ENCODE assay signal across 12 cellular contexts in the genomic region with DNA sequence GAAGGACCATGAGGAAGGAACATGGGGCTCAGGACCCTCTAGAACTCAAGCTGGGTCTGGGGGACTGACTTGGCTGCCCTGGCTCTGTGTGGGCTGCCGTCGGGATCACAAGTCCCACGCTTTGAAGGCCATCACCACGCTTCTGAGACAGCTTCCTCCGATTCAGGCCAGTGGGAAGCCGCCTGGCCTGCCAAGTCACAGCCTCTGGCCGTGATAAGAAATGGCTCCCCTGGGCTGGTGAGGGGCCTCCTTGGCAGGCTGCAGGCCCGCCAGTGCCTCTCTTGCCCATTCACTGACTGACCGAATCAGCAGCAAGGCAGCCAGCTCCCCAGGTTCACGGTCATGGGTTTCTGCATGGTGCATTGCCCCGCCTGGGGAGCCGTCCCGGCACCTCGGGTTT. TPM values are rescaled to one million over a fixed set of nuclear protein-coding genes. Genes with fewer than 3 reads are reported as not detected.
"Had no signal": no experiment of that assay in that cellular context is flagged by ENCODE, and none has a peak within 500 bp of the region (broad histone marks: within the 10 kb centered on the region; RNA-seq: fewer than 3 reads in every experiment).

No MANE protein-coding gene starts in this region.

- H3K36me3 Mint-ChIP-seq: activated naive CD8-positive, alpha-beta T cell; immature natural killer cell had no signal

- H3K4me3 ChIP-seq: breast epithelium, esophagus muscularis mucosa, ovary, SK-N-MC, tibial artery had no signal

- H3K36me3 ChIP-seq: breast epithelium, ovary had no signal

- H3K27me3 ChIP-seq: breast epithelium, esophagus muscularis mucosa, ovary, tibial artery had no signal

- H3K27ac ChIP-seq: esophagus muscularis mucosa, SK-N-MC, tibial artery had no signal

- DNase-seq: activated effector memory CD4-positive, alpha-beta T cell treated with anti-CD3 and anti-CD28 coated beads, Interleukin-2, amount 50 U/mL, for 16 hours; immature natural killer cell; nephron progenitor cell; T-helper 1 cell; tibial artery had no signal

- H3K27me3 Mint-ChIP-seq: activated naive CD8-positive, alpha-beta T cell; memory B cell had no signal

- H3K4me3 Mint-ChIP-seq: activated naive CD8-positive, alpha-beta T cell; immature natural killer cell; memory B cell; nephron progenitor cell had no signal

- H3K4me1 Mint-ChIP-seq: memory B cell had no signal

- H3K9me3 Mint-ChIP-seq: immature natural killer cell, memory B cell, nephron progenitor cell had no signal

- H3K9me3 ChIP-seq: breast epithelium, esophagus muscularis mucosa, ovary, tibial artery had no signal

RNA-seq across cellular contexts. Expression of a gene that starts 48.8 kb away (rescaled TPM):
- total RNA-seq: left colon had no signal
- polyA plus RNA-seq: immature natural killer cell had no signal
